In the genomic region with DNA sequence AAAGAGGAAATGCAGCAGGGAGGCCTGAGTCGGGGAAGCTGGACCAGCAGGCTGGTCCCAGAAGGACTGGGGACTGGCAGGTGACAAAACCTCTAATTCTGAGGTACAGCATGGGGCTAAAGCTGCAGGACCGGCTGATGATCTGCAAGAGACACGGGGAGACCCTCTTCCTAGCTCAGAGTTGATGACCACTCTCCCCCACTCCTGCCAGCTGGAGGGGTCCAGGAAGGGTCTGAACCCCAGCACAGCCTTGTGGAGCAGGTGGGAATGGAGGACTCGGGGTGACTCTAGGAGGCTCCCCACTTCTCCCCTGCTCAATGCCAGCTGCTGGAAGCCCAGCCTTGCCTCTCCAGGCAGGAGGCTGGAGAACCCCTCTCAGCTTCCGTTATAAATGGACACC, we compare ENCODE assay signal across 17 cellular contexts.
A peak's percentile ranks its signal among the peaks of the same experiment; 100 is the strongest.
DNase-seq lines count a peak whose midpoint lies in the region; ATAC-seq and TF ChIP-seq lines count a peak whose summit lies in the region.
"Had no signal": no experiment of that assay in that cellular context is flagged by ENCODE, and none has a peak within 500 bp of the region (broad histone marks: within the 10 kb centered on the region; RNA-seq: fewer than 3 reads in every experiment).

No MANE protein-coding gene starts in this region.

- no peak overlapping the region for H3K18ac ChIP-seq in mesenchymal stem cell (ENCODE audit: low read depth in 1 of 2, low read length in 2 of 2)

- no peak overlapping the region for H2BK5ac ChIP-seq in mesenchymal stem cell (ENCODE audit: low read depth, low read length, poor library complexity, severe bottlenecking)

- no peaks in the 10 kb centered on the region for H3K27me3 ChIP-seq in mammary epithelial cell (ENCODE audit: insufficient read depth, low read length)
- H3K27me3 ChIP-seq in RWPE2 (ENCODE audit: insufficient read depth, poor library complexity, severe bottlenecking) = no peaks in the 10 kb centered on the region
- H3K27me3 ChIP-seq in mesenchymal stem cell (ENCODE audit: control insufficient read depth in 1 of 2, insufficient read depth in 1 of 2, low read length in 2 of 2) = peaks cover 0 to 1% of the 10 kb centered on the region in 2 experiments
- peaks cover 0 to 43% (median 0%) of the 10 kb centered on the region in 7 donors for H3K27me3 ChIP-seq in spleen (replicated peaks in 1 of 7)
- H3K27me3 ChIP-seq: BLaER1 had no signal

- no peak overlapping the region for H3K4me3 Mint-ChIP-seq in MCF 10A (ENCODE audit: unreplicated experiment)
- H3K4me3 Mint-ChIP-seq in activated T-helper 17 cell treated with anti-CD3 and anti-CD28 coated beads, Interleukin-2, amount 50 U/mL, for 72 hours = no peak overlapping the region
- H3K4me3 Mint-ChIP-seq: CD8-positive, alpha-beta T cell; H9 had no signal

- no peaks in the 10 kb centered on the region for H4K20me1 ChIP-seq in mammary epithelial cell (ENCODE audit: insufficient read depth, low read length)
- H4K20me1 ChIP-seq: BLaER1 had no signal

- no peaks in the 10 kb centered on the region for H3K27me3 Mint-ChIP-seq in MCF 10A (ENCODE audit: insufficient read depth, unreplicated experiment)
- H3K27me3 Mint-ChIP-seq in activated T-helper 17 cell treated with anti-CD3 and anti-CD28 coated beads, Interleukin-2, amount 50 U/mL, for 72 hours = peaks cover 10% of the 10 kb centered on the region

- no peak overlapping the region for H2AFZ ChIP-seq in mammary epithelial cell (ENCODE audit: low read depth, low read length)
- H2AFZ ChIP-seq in mesenchymal stem cell (ENCODE audit: low read depth, low read length) = no peak overlapping the region

- no peak overlapping the region for H3K23ac ChIP-seq in mesenchymal stem cell (ENCODE audit: low read length in 2 of 2)

- no peaks in the 10 kb centered on the region for H3K9me3 ChIP-seq in mammary epithelial cell (replicated peaks; ENCODE audit: insufficient read depth, low read length)
- H3K9me3 ChIP-seq in RWPE2 (ENCODE audit: severe bottlenecking) = no peaks in the 10 kb centered on the region
- no peaks in the 10 kb centered on the region for H3K9me3 ChIP-seq in mesenchymal stem cell (ENCODE audit: control insufficient read depth, low read length)
- H3K9me3 ChIP-seq in spleen = no peaks in the 10 kb centered on the region
- H3K9me3 ChIP-seq: BLaER1 had no signal

- no peaks in the 10 kb centered on the region for H3K79me1 ChIP-seq in mesenchymal stem cell (replicated peaks; ENCODE audit: low read length, poor library complexity, severe bottlenecking)

- H3K9ac ChIP-seq in mammary epithelial cell (ENCODE audit: insufficient read depth, low read length) = no peak overlapping the region
- H3K9ac ChIP-seq in mesenchymal stem cell (ENCODE audit: low read length) = peak overlapping the region; percentile 8
- H3K9ac ChIP-seq: BLaER1 had no signal

- TF ChIP-seq POLR2A in spleen (IDR thresholded peaks at IDR 0.05) = no peak

- H3K14ac ChIP-seq in mesenchymal stem cell (ENCODE audit: low read length in 2 of 2) = no peak overlapping the region

- H3K79me2 ChIP-seq in mammary epithelial cell (ENCODE audit: insufficient read depth, low read length) = no peaks in the 10 kb centered on the region

- H2BK120ac ChIP-seq in mesenchymal stem cell (ENCODE audit: low read depth, low read length) = no peak overlapping the region

- no peak for ATAC-seq in RWPE2 (ENCODE audit: low read depth)
- no peak for ATAC-seq in activated T-helper 17 cell treated with anti-CD3 and anti-CD28 coated beads, Interleukin-2, amount 50 U/mL, for 72 hours (replicated peaks)
- ATAC-seq: CD8-positive, alpha-beta T cell had no signal

- H3K4me2 ChIP-seq in mammary epithelial cell (ENCODE audit: insufficient read depth, low read depth, low read length) (no peak overlapping the region), mesenchymal stem cell (ENCODE audit: low read length, poor library complexity, severe bottlenecking) (no peak overlapping the region)
- H3K4me2 ChIP-seq: BLaER1 had no signal

- H2BK15ac ChIP-seq in mesenchymal stem cell (ENCODE audit: low read depth, poor library complexity, severe bottlenecking) = no peak overlapping the region

- CTCF ChIA-PET in MCF 10A (lab: Yijun Ruan, JAX) = interaction anchor here (0.5 to 0.6 kb wide), 2 partner anchors 131 to 1234 kb away, joined by 3 read pairs; no protein-coding TSS in a partner anchor
- CTCF ChIA-PET in mammary epithelial cell (lab: Charles Lee; ENCODE audit: low non-redundant PET) = no interaction called here

- H3K4me3 ChIP-seq in mammary epithelial cell (replicated peaks in 1 of 3; ENCODE audit: insufficient read depth in 1 of 3, low read depth in 2 of 3, low read length in 3 of 3) (no peak overlapping the region), RWPE2 (ENCODE audit: severe bottlenecking) (no peak overlapping the region), mesenchymal stem cell (ENCODE audit: insufficient read depth in 1 of 2, low read depth in 1 of 2, low read length in 2 of 2) (no peak overlapping the region), spleen (no peak overlapping the region)
- H3K4me3 ChIP-seq: BLaER1 had no signal

- peaks cover 31% of the 10 kb centered on the region for H3K4me1 Mint-ChIP-seq in MCF 10A (ENCODE audit: insufficient read depth, unreplicated experiment)
- H3K4me1 Mint-ChIP-seq in activated T-helper 17 cell treated with anti-CD3 and anti-CD28 coated beads, Interleukin-2, amount 50 U/mL, for 72 hours = no peaks in the 10 kb centered on the region
- H3K4me1 Mint-ChIP-seq: H9 had no signal

- H4K91ac ChIP-seq in mesenchymal stem cell (ENCODE audit: low read length) = no peak overlapping the region

- no peak overlapping the region for H2AK5ac ChIP-seq in mesenchymal stem cell (ENCODE audit: low read length, severe bottlenecking)

- intact Hi-C loops in MCF 10A (cut with micrococcal nuclease) = no loop called here
- intact Hi-C loops in mammary epithelial cell (cut with micrococcal nuclease) = no loop called here
- intact Hi-C loops in spleen (cut with DNase I; ENCODE audit: low total_unique reads) = no loop called here

- TF ChIP-seq CTCF in MCF 10A (IDR thresholded peaks at IDR 0.05; ENCODE audit: unreplicated experiment) (no peak), mammary epithelial cell (conservative IDR thresholded peaks at IDR 0.05 in 1 of 2, IDR thresholded peaks at IDR 0.05 in 1 of 2; ENCODE audit: extremely low read depth in 1 of 2, insufficient read depth in 1 of 2, low read depth in 1 of 2, low read length in 2 of 2) (no peak), RWPE2 (IDR thresholded peaks at IDR 0.05; ENCODE audit: poor library complexity, severe bottlenecking) (no peak), spleen (IDR thresholded peaks at IDR 0.05 in 8 of 11, conservative IDR thresholded peaks at IDR 0.05 in 3 of 11) (no peak)

- H3K27ac ChIP-seq in mammary epithelial cell (ENCODE audit: insufficient read depth, low read depth, low read length) = no peak overlapping the region
- peak overlapping the region; percentile 66 for H3K27ac ChIP-seq in RWPE2 (ENCODE audit: poor library complexity, severe bottlenecking)
- no peak overlapping the region for H3K27ac ChIP-seq in mesenchymal stem cell (ENCODE audit: low read length, poor library complexity, severe bottlenecking)
- no peak overlapping the region for H3K27ac ChIP-seq in spleen
- H3K27ac ChIP-seq: BLaER1 had no signal

- 97% methylated on average over 5 of the region's 5 CpGs for WGBS in mammary epithelial cell (ENCODE audit: low coverage, missing lambda C conversion rate)
- 93% methylated on average over 4 of the region's 5 CpGs for WGBS in mesenchymal stem cell
- WGBS in spleen, 5 donors = 66 to 87% (median 75%) methylated on average over 5 of the region's 5 CpGs

- dilution Hi-C loops in mammary epithelial cell (cut with HindIII; ENCODE audit: low sequenced_read_pairs) = no loop called here

- DNase-seq in MCF 10A (ENCODE audit: unreplicated experiment) = no peak
- DNase-seq in mammary epithelial cell = no peak
- peak; percentile 30 for DNase-seq in RWPE2 (ENCODE audit: low spot score)
- DNase-seq in mesenchymal stem cell = no peak
- peak; percentile 50 for DNase-seq in spleen
- no peak for DNase-seq in ecto neural progenitor cell (ENCODE audit: low spot score)
- DNase-seq in SKM-1 treated with dmso at 0.1 percent for 144 hours (lab: John Stamatoyannopoulos, UW; ENCODE audit: unreplicated experiment) = no peak
- DNase-seq: CD8-positive, alpha-beta T cell; H9; Kasumi-1; NCI-H187; NCI-H226; NCI-H526; OCI-M1; RPMI8226 had no signal

- H3K9me3 Mint-ChIP-seq in MCF 10A (ENCODE audit: unreplicated experiment) = peaks cover 8% of the 10 kb centered on the region
- no peaks in the 10 kb centered on the region for H3K9me3 Mint-ChIP-seq in activated T-helper 17 cell treated with anti-CD3 and anti-CD28 coated beads, Interleukin-2, amount 50 U/mL, for 72 hours
- H3K9me3 Mint-ChIP-seq: CD8-positive, alpha-beta T cell had no signal

- H2BK12ac ChIP-seq in mesenchymal stem cell (ENCODE audit: low read length in 2 of 2) = no peak overlapping the region

- H3K27ac Mint-ChIP-seq in MCF 10A (ENCODE audit: low read depth, unreplicated experiment) = peak overlapping the region; percentile 28
- no peak overlapping the region for H3K27ac Mint-ChIP-seq in activated T-helper 17 cell treated with anti-CD3 and anti-CD28 coated beads, Interleukin-2, amount 50 U/mL, for 72 hours
- H3K27ac Mint-ChIP-seq: CD8-positive, alpha-beta T cell; H9 had no signal

- H3K4ac ChIP-seq in mesenchymal stem cell (ENCODE audit: low read depth in 1 of 2, low read length in 2 of 2) = no peak overlapping the region

- no peak overlapping the region for H4K8ac ChIP-seq in mesenchymal stem cell (ENCODE audit: low read length)

- POLR2A ChIA-PET in MCF 10A (lab: Yijun Ruan, JAX) = interaction anchor here (1.1 kb wide), 1 partner anchor 68 kb away, joined by 3 read pairs; the partner anchor contains the start of gene TWIST2

- in situ Hi-C loops in mammary epithelial cell (cut with MboI; ENCODE audit: low sequenced_read_pairs in 2 of 2) = no loop called here

- H3K4me1 ChIP-seq in mammary epithelial cell (ENCODE audit: insufficient read depth, low read length) = peaks cover 28% of the 10 kb centered on the region
- H3K4me1 ChIP-seq in RWPE2 (ENCODE audit: insufficient read depth, poor library complexity, severe bottlenecking) = peaks cover 14% of the 10 kb centered on the region
- peaks cover 21% of the 10 kb centered on the region for H3K4me1 ChIP-seq in mesenchymal stem cell (ENCODE audit: control insufficient read depth, insufficient read depth, low read depth, low read length)
- H3K4me1 ChIP-seq in spleen = no peaks in the 10 kb centered on the region

- BruUV-seq in MCF 10A (replicated peaks; lab: Mats Ljungman, UMichigan) (no TSS peak), mammary epithelial cell (replicated peaks; lab: Mats Ljungman, UMichigan) (no TSS peak)

- peaks cover 33% of the 10 kb centered on the region for H3K36me3 Mint-ChIP-seq in MCF 10A (ENCODE audit: insufficient read depth, unreplicated experiment)
- H3K36me3 Mint-ChIP-seq in activated T-helper 17 cell treated with anti-CD3 and anti-CD28 coated beads, Interleukin-2, amount 50 U/mL, for 72 hours (ENCODE audit: low read depth) = no peaks in the 10 kb centered on the region
- H3K36me3 Mint-ChIP-seq: CD8-positive, alpha-beta T cell had no signal

- no peaks in the 10 kb centered on the region for H3K36me3 ChIP-seq in mammary epithelial cell (ENCODE audit: insufficient read depth, low read length)
- no peaks in the 10 kb centered on the region for H3K36me3 ChIP-seq in RWPE2 (ENCODE audit: low read depth)
- peaks cover 0 to 43% of the 10 kb centered on the region in 2 experiments for H3K36me3 ChIP-seq in mesenchymal stem cell (ENCODE audit: control insufficient read depth in 1 of 2, insufficient read depth in 2 of 2, low read depth in 1 of 2, low read length in 2 of 2)
- H3K36me3 ChIP-seq in spleen = no peaks in the 10 kb centered on the region
- H3K36me3 ChIP-seq: BLaER1 had no signal

Comparison
In these comparisons a context has a peak if more than half of its experiments do, and no peak if none do; other contexts are left out.
1. DNase-seq: peak in RWPE2 (single experiment) and spleen (single experiment); none in MCF 10A (single experiment), mammary epithelial cell (single experiment), mesenchymal stem cell (single experiment), ecto neural progenitor cell (single experiment) and SKM-1 treated with dmso at 0.1 percent for 144 hours (single experiment).